Comparison of ENCODE assay signal across 15 cellular contexts in the genomic region with DNA sequence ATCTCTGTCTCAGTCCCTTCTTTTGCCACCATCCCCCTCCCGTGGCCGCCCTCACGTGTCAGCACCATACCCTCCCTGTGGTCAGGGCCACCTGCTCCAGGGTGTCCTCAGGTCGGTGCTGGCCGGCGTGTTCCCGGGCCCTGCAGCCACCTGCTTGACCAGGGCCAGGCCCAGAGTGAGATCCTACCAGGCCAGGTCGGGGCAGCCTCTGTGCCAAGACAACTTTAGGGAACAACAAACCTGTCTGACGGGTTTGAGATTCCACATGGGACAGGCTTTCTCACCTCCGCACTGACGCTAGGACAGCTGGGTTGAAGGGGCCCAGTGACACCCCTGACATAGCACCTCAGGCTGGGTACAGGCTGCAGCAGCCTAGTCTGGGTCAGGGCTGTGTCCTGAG. TPM values are rescaled to one million over a fixed set of nuclear protein-coding genes. Genes with fewer than 3 reads are reported as not detected.
DNase-seq lines count a peak whose midpoint lies in the region; ATAC-seq and TF ChIP-seq lines count a peak whose summit lies in the region.
"Had no signal": no experiment of that assay in that cellular context is flagged by ENCODE, and none has a peak within 500 bp of the region (broad histone marks: within the 10 kb centered on the region; RNA-seq: fewer than 3 reads in every experiment).

No MANE protein-coding gene starts in this region.

- WGBS in upper lobe of left lung, 2 donors, result 71 to 80% methylated on average over 11 of the region's 11 CpGs
- WGBS in aorta, 2 donors, result 91 to 93% methylated on average over 11 of the region's 11 CpGs

- H3K4me1 ChIP-seq in upper lobe of left lung (peaks cover 36 to 58% (median 43%) of the 10 kb centered on the region in 4 donors), aorta (ENCODE audit: control insufficient read depth in 1 of 2, insufficient read depth in 2 of 2, low read length in 2 of 2) (no peaks in the 10 kb centered on the region)

- peak; percentile 19 to 89 for ATAC-seq in upper lobe of left lung (ENCODE audit: low FRiP score in 2 of 2)
- no peak for ATAC-seq in aorta (ENCODE audit: low FRiP score)
- ATAC-seq in stimulated activated naive B cell treated with anti-CD40 and anti-IgM and Interleukin-4, amounts not matched to agents 10 μg/mL and 1 μg/mL and 100 μg/mL, for 72 hours (replicated peaks), result no peak

- peaks cover 20% of the 10 kb centered on the region for H3K4me1 Mint-ChIP-seq in activated CD4-positive, alpha-beta T cell treated with anti-CD3 and anti-CD28 coated beads, Interleukin-2, amount 10 ng/mL, durations not matched to agents 24 days and 14 days
- peaks cover 24% of the 10 kb centered on the region for H3K4me1 Mint-ChIP-seq in chondrocyte (ENCODE audit: low read depth)
- H3K4me1 Mint-ChIP-seq in mesothelial cell of epicardium, result peaks cover 17% of the 10 kb centered on the region
- peaks cover 18 to 34% of the 10 kb centered on the region in 2 donors for H3K4me1 Mint-ChIP-seq in stimulated activated naive B cell treated with anti-CD40 and anti-IgM and Interleukin-4, amounts not matched to agents 10 μg/mL and 1 μg/mL and 100 μg/mL, for 72 hours

- H3K27ac Mint-ChIP-seq in activated CD4-positive, alpha-beta T cell treated with anti-CD3 and anti-CD28 coated beads, Interleukin-2, amount 10 ng/mL, durations not matched to agents 24 days and 14 days, result no peak overlapping the region
- H3K27ac Mint-ChIP-seq in chondrocyte (ENCODE audit: unreplicated experiment) (peak overlapping the region; percentile 69), mesothelial cell of epicardium (peak overlapping the region; percentile 80)
- no peak overlapping the region for H3K27ac Mint-ChIP-seq in stimulated activated naive B cell treated with anti-CD40 and anti-IgM and Interleukin-4, amounts not matched to agents 10 μg/mL and 1 μg/mL and 100 μg/mL, for 72 hours

- H3K9me3 ChIP-seq in upper lobe of left lung (no peaks in the 10 kb centered on the region), aorta (ENCODE audit: control insufficient read depth, low read length) (no peaks in the 10 kb centered on the region)
- H3K9me3 ChIP-seq: left ventricle myocardium inferior had no signal

- peak in 1 of 4 donors; percentile 17 for TF ChIP-seq EP300 in upper lobe of left lung (IDR thresholded peaks at IDR 0.05)

- no peaks in the 10 kb centered on the region for H3K36me3 ChIP-seq in upper lobe of left lung
- no peaks in the 10 kb centered on the region for H3K36me3 ChIP-seq in aorta (ENCODE audit: control insufficient read depth in 1 of 2, insufficient read depth in 2 of 2, low read length in 1 of 2)
- H3K36me3 ChIP-seq: left ventricle myocardium inferior had no signal

- peak overlapping the region; percentile 79 to 94 (median 88) for H3K27ac ChIP-seq in upper lobe of left lung
- no peak overlapping the region for H3K27ac ChIP-seq in aorta (ENCODE audit: low read depth in 1 of 2, low read length in 2 of 2)
- H3K27ac ChIP-seq: left ventricle myocardium inferior had no signal

- H3K27me3 ChIP-seq in upper lobe of left lung, result no peaks in the 10 kb centered on the region
- H3K27me3 ChIP-seq in aorta (ENCODE audit: control insufficient read depth in 1 of 2, insufficient read depth in 2 of 2, low read length in 1 of 2), result no peaks in the 10 kb centered on the region

- TF ChIP-seq CTCF in chondrocyte (IDR thresholded peaks at IDR 0.05) (no peak), mesothelial cell of epicardium (IDR thresholded peaks at IDR 0.05; ENCODE audit: unreplicated experiment) (no peak), upper lobe of left lung (IDR thresholded peaks at IDR 0.05) (no peak)

- peaks cover 2% of the 10 kb centered on the region for H3K27me3 Mint-ChIP-seq in activated CD4-positive, alpha-beta T cell treated with anti-CD3 and anti-CD28 coated beads, Interleukin-2, amount 10 ng/mL, durations not matched to agents 24 days and 14 days
- H3K27me3 Mint-ChIP-seq in chondrocyte (ENCODE audit: low read depth) (no peaks in the 10 kb centered on the region), mesothelial cell of epicardium (ENCODE audit: low read depth) (no peaks in the 10 kb centered on the region)
- H3K27me3 Mint-ChIP-seq in stimulated activated naive B cell treated with anti-CD40 and anti-IgM and Interleukin-4, amounts not matched to agents 10 μg/mL and 1 μg/mL and 100 μg/mL, for 72 hours, result no peaks in the 10 kb centered on the region

- peak overlapping the region; percentile 5 for H3K4me3 Mint-ChIP-seq in activated CD4-positive, alpha-beta T cell treated with anti-CD3 and anti-CD28 coated beads, Interleukin-2, amount 10 ng/mL, durations not matched to agents 24 days and 14 days
- H3K4me3 Mint-ChIP-seq in chondrocyte (ENCODE audit: unreplicated experiment), result no peak overlapping the region
- H3K4me3 Mint-ChIP-seq in mesothelial cell of epicardium, result peak overlapping the region; percentile 5
- peak overlapping the region in 1 of 2 donors; percentile 11 for H3K4me3 Mint-ChIP-seq in stimulated activated naive B cell treated with anti-CD40 and anti-IgM and Interleukin-4, amounts not matched to agents 10 μg/mL and 1 μg/mL and 100 μg/mL, for 72 hours

- no peaks in the 10 kb centered on the region for H3K9me3 Mint-ChIP-seq in activated CD4-positive, alpha-beta T cell treated with anti-CD3 and anti-CD28 coated beads, Interleukin-2, amount 10 ng/mL, durations not matched to agents 24 days and 14 days
- H3K9me3 Mint-ChIP-seq in chondrocyte (ENCODE audit: low read depth), result no peaks in the 10 kb centered on the region
- no peaks in the 10 kb centered on the region for H3K9me3 Mint-ChIP-seq in mesothelial cell of epicardium
- H3K9me3 Mint-ChIP-seq in stimulated activated naive B cell treated with anti-CD40 and anti-IgM and Interleukin-4, amounts not matched to agents 10 μg/mL and 1 μg/mL and 100 μg/mL, for 72 hours, result no peaks in the 10 kb centered on the region

- peak in 1 of 4 donors; percentile 29 for TF ChIP-seq POLR2A in upper lobe of left lung (IDR thresholded peaks at IDR 0.05)

- intact Hi-C loops in activated CD4-positive, alpha-beta T cell treated with anti-CD3 and anti-CD28 coated beads, Interleukin-2, amount 10 ng/mL, durations not matched to agents 24 days and 14 days (cut with micrococcal nuclease), result no loop called here
- intact Hi-C loops in aorta (cut with DNase I), result no loop called here

- DNase-seq in activated CD4-positive, alpha-beta T cell treated with anti-CD3 and anti-CD28 coated beads, Interleukin-2, amount 10 ng/mL, durations not matched to agents 24 days and 14 days, result no peak
- DNase-seq in activated CD4-positive, alpha-beta T cell treated with anti-CD3 and anti-CD28 coated beads for 4 hours, result no peak
- DNase-seq in chondrocyte (ENCODE audit: low spot score), result no peak
- no peak for DNase-seq in mesothelial cell of epicardium (ENCODE audit: low spot score in 2 of 2, unreplicated experiment in 2 of 2)
- DNase-seq in upper lobe of left lung, result peak; percentile 83 to 93
- no peak for DNase-seq in aorta
- DNase-seq in stimulated activated naive B cell treated with anti-CD40 and anti-IgM and Interleukin-4, amounts not matched to agents 10 μg/mL and 1 μg/mL and 100 μg/mL, for 72 hours, result no peak
- DNase-seq in superior temporal gyrus (ENCODE audit: extremely low spot score), result no peak
- DNase-seq: ACHN; activated naive CD4-positive, alpha-beta T cell; DND-41; foreskin fibroblast; left ventricle myocardium inferior; NCI-H1694; OCI-M1 had no signal

- no peaks in the 10 kb centered on the region for H3K36me3 Mint-ChIP-seq in activated CD4-positive, alpha-beta T cell treated with anti-CD3 and anti-CD28 coated beads, Interleukin-2, amount 10 ng/mL, durations not matched to agents 24 days and 14 days (ENCODE audit: low read depth)
- H3K36me3 Mint-ChIP-seq in chondrocyte (ENCODE audit: low read depth) (no peaks in the 10 kb centered on the region), mesothelial cell of epicardium (no peaks in the 10 kb centered on the region)
- H3K36me3 Mint-ChIP-seq in stimulated activated naive B cell treated with anti-CD40 and anti-IgM and Interleukin-4, amounts not matched to agents 10 μg/mL and 1 μg/mL and 100 μg/mL, for 72 hours, result no peaks in the 10 kb centered on the region

- H3K4me3 ChIP-seq in upper lobe of left lung (no peak overlapping the region), aorta (ENCODE audit: low read length in 2 of 2) (no peak overlapping the region)
- H3K4me3 ChIP-seq: left ventricle myocardium inferior had no signal

RNA-seq across cellular contexts. Expression of a gene that starts 7.5 kb away (rescaled TPM):
- 97.1 and 98.9 TPM in 2 replicates for total RNA-seq in activated CD4-positive, alpha-beta T cell treated with anti-CD3 and anti-CD28 coated beads, Interleukin-2, amount 10 ng/mL, durations not matched to agents 24 days and 14 days
- total RNA-seq in chondrocyte (25.9 to 46.0 TPM (median 45.6 TPM) in 3 replicates), mesothelial cell of epicardium (48.5 to 56.1 TPM (median 53.0 TPM) in 3 replicates), upper lobe of left lung (100 to 1,000 TPM in 4 of 6 donors, 10 to 100 TPM in 2; 44.8 to 159 (median 106) TPM), aorta (100 to 1,000 TPM in 1 of 2 donors, 10 to 100 TPM in 1; 97.2 to 165 TPM)
- 10 to 100 TPM; 11.0 to 53.3 TPM for polyA plus RNA-seq in aorta

RNA-seq across cellular contexts. Expression of a gene that starts 24.0 kb away (rescaled TPM):
- 70.3 and 70.9 TPM in 2 replicates for total RNA-seq in activated CD4-positive, alpha-beta T cell treated with anti-CD3 and anti-CD28 coated beads, Interleukin-2, amount 10 ng/mL, durations not matched to agents 24 days and 14 days
- 41.1 to 44.5 TPM (median 42.3 TPM) in 3 replicates for total RNA-seq in chondrocyte
- 71.7 to 73.0 TPM (median 71.8 TPM) in 3 replicates for total RNA-seq in mesothelial cell of epicardium
- total RNA-seq in upper lobe of left lung, result 100 to 1,000 TPM in 1 of 6 donors, 10 to 100 TPM in 5; 50.2 to 168 (median 63.2) TPM
- total RNA-seq in aorta, result 10 to 100 TPM; 39.4 to 59.5 TPM
- 10 to 100 TPM; 30.1 to 58.9 TPM for polyA plus RNA-seq in aorta

RNA-seq across cellular contexts. Expression of a gene that starts 56.2 kb away (rescaled TPM):
- total RNA-seq in activated CD4-positive, alpha-beta T cell treated with anti-CD3 and anti-CD28 coated beads, Interleukin-2, amount 10 ng/mL, durations not matched to agents 24 days and 14 days, result 1.7 and 1.9 TPM in 2 replicates
- total RNA-seq in chondrocyte, result 4.8 to 9.0 TPM (median 7.6 TPM) in 3 replicates
- total RNA-seq in mesothelial cell of epicardium, result 9.0 to 10.4 TPM (median 9.2 TPM) in 3 replicates
- 1 to 10 TPM in 3 of 6 donors, under 1 TPM in 1, not detected in 2; 0.30 to 1.8 (median 1.0) TPM for total RNA-seq in upper lobe of left lung
- total RNA-seq in aorta, result 1 to 10 TPM; 3.0 to 3.7 TPM
- polyA plus RNA-seq in aorta, result 1 to 10 TPM in 1 of 2 donors, under 1 TPM in 1; 0.88 to 1.1 TPM

RNA-seq across cellular contexts. Expression of a gene that starts 59.9 kb away (rescaled TPM):
- 254 and 269 TPM in 2 replicates for total RNA-seq in activated CD4-positive, alpha-beta T cell treated with anti-CD3 and anti-CD28 coated beads, Interleukin-2, amount 10 ng/mL, durations not matched to agents 24 days and 14 days
- total RNA-seq in chondrocyte, result 110 to 125 TPM (median 122 TPM) in 3 replicates
- 105 to 115 TPM (median 108 TPM) in 3 replicates for total RNA-seq in mesothelial cell of epicardium
- total RNA-seq in upper lobe of left lung, result 100 to 1,000 TPM in 3 of 6 donors, 10 to 100 TPM in 3; 56.0 to 187 (median 113) TPM
- 100 to 1,000 TPM in 1 of 2 donors, 10 to 100 TPM in 1; 92.8 to 102 TPM for total RNA-seq in aorta
- polyA plus RNA-seq in aorta, result 100 to 1,000 TPM; 131 to 164 TPM

Comparison
In these comparisons a context has a peak if more than half of its experiments do, and no peak if none do; other contexts are left out.
1. DNase-seq: peak in upper lobe of left lung (2 of 2); none in activated CD4-positive, alpha-beta T cell treated with anti-CD3 and anti-CD28 coated beads, Interleukin-2, amount 10 ng/mL, durations not matched to agents 24 days and 14 days (single experiment), activated CD4-positive, alpha-beta T cell treated with anti-CD3 and anti-CD28 coated beads for 4 hours (0 of 2), chondrocyte (single experiment), mesothelial cell of epicardium (0 of 2), aorta (0 of 2), stimulated activated naive B cell treated with anti-CD40 and anti-IgM and Interleukin-4, amounts not matched to agents 10 μg/mL and 1 μg/mL and 100 μg/mL, for 72 hours (single experiment) and superior temporal gyrus (single experiment).
2. H3K27ac Mint-ChIP-seq: peak in chondrocyte (single experiment) and mesothelial cell of epicardium (single experiment); none in activated CD4-positive, alpha-beta T cell treated with anti-CD3 and anti-CD28 coated beads, Interleukin-2, amount 10 ng/mL, durations not matched to agents 24 days and 14 days (single experiment) and stimulated activated naive B cell treated with anti-CD40 and anti-IgM and Interleukin-4, amounts not matched to agents 10 μg/mL and 1 μg/mL and 100 μg/mL, for 72 hours (single experiment).
3. ATAC-seq: peak in upper lobe of left lung (2 of 2); none in aorta (single experiment) and stimulated activated naive B cell treated with anti-CD40 and anti-IgM and Interleukin-4, amounts not matched to agents 10 μg/mL and 1 μg/mL and 100 μg/mL, for 72 hours (0 of 2).
4. H3K27ac ChIP-seq: peak in upper lobe of left lung (4 of 4); none in aorta (0 of 2).